37 cellular contexts compared by ENCODE assay signal in genomic region chr11:97770570-97770969, GRCh38.
"Had no signal": no experiment of that assay in that cellular context is flagged by ENCODE, and none has a peak within 500 bp of the region (broad histone marks: within the 10 kb centered on the region; RNA-seq: fewer than 3 reads in every experiment).

No MANE protein-coding gene starts in this region.

- H3K36me3 ChIP-seq: adrenal gland, brain microvascular endothelial cell, breast epithelium had no signal

- DNase-seq: activated B cell treated with CpG ODN at 0.5 μM for 24 hours; activated CD4-positive, alpha-beta memory T cell treated with anti-CD3 and anti-CD28 coated beads for 36 hours; activated CD4-positive, alpha-beta T cell treated with anti-CD3 and anti-CD28 coated beads for 4 hours; activated CD4-positive, alpha-beta T cell treated with anti-CD3 and anti-CD28 coated beads, Interleukin-2, amount 10 ng/mL, durations not matched to agents 24 days and 14 days; activated CD4-positive, alpha-beta T cell treated with anti-CD3 and anti-CD28 coated beads, Interleukin-2, amount 50 U/mL, for 1 hour; activated CD4-positive, alpha-beta T cell treated with anti-CD3 and anti-CD28 coated beads, Interleukin-2, amount 50 U/mL, for 4 hours; activated CD4-positive, CD25-positive, alpha-beta regulatory T cell treated with anti-CD3 and anti-CD28 coated beads, Interleukin-2, amount 50 U/mL, for 72 hours; activated CD8-positive, alpha-beta memory T cell treated with anti-CD3 and anti-CD28 coated beads, Interleukin-2, amount 50 U/mL, for 4 hours; activated CD8-positive, alpha-beta T cell treated with anti-CD3 and anti-CD28 coated beads for 36 hours; activated effector memory CD4-positive, alpha-beta T cell treated with anti-CD3 and anti-CD28 coated beads, Interleukin-2, amount 50 U/mL, for 16 hours; activated gamma-delta T cell treated with Interleukin-2 at 50 U/mL for 16 hours; activated naive CD4-positive, alpha-beta T cell; activated naive CD4-positive, alpha-beta T cell treated with anti-CD3 and anti-CD28 coated beads for 36 hours; activated naive CD4-positive, alpha-beta T cell treated with anti-CD3 and anti-CD28 coated beads, Interleukin-2, amount 50 U/mL, for 16 hours; activated naive CD8-positive, alpha-beta T cell treated with anti-CD3 and anti-CD28 coated beads for 36 hours; activated T-cell treated with anti-CD3 and anti-CD28 coated beads for 4 hours; activated T-cell treated with anti-CD3 and anti-CD28 coated beads, Interleukin-2, amount 50 U/mL, for 1 hour; activated T-cell treated with anti-CD3 and anti-CD28 coated beads, Interleukin-2, amount 50 U/mL, for 4 hours; activated T-cell treated with anti-CD3 and anti-CD28 coated beads, Interleukin-2, amount 50 U/mL, for 72 hours; adrenal gland; amniotic stem cell; aorta; body of pancreas; brain microvascular endothelial cell; caudate nucleus; cerebellar nuclear complex; T-helper 1 cell; T-helper 2 cell; T-helper 9 cell had no signal

- ATAC-seq: activated CD8-positive, alpha-beta T cell treated with anti-CD3 and anti-CD28 coated beads for 36 hours; activated naive CD4-positive, alpha-beta T cell treated with anti-CD3 and anti-CD28 coated beads, Interleukin-2, amount 50 U/mL, for 72 hours; activated T-cell treated with anti-CD3 and anti-CD28 coated beads, Interleukin-2, amount 50 U/mL, for 4 hours; activated T-cell treated with anti-CD3 and anti-CD28 coated beads, Interleukin-2, amount 50 U/mL, for 72 hours; activated T-helper 17 cell treated with anti-CD3 and anti-CD28 coated beads, Interleukin-2, amount 50 U/mL, for 72 hours; body of pancreas had no signal

- H3K9me3 Mint-ChIP-seq: activated CD4-positive, alpha-beta T cell treated with anti-CD3 and anti-CD28 coated beads, Interleukin-2, amount 10 ng/mL, durations not matched to agents 24 days and 14 days; activated naive CD4-positive, alpha-beta T cell treated with anti-CD3 and anti-CD28 coated beads, Interleukin-2, amount 50 U/mL, for 72 hours; activated T-helper 17 cell treated with anti-CD3 and anti-CD28 coated beads, Interleukin-2, amount 50 U/mL, for 72 hours had no signal

- H3K36me3 Mint-ChIP-seq: activated CD4-positive, alpha-beta memory T cell treated with anti-CD3 and anti-CD28 coated beads for 36 hours; activated naive CD4-positive, alpha-beta T cell treated with anti-CD3 and anti-CD28 coated beads, Interleukin-2, amount 50 U/mL, for 72 hours; activated naive CD8-positive, alpha-beta T cell treated with anti-CD3 and anti-CD28 coated beads for 36 hours had no signal

- H3K9me3 ChIP-seq: adrenal gland, body of pancreas, breast epithelium had no signal

- H3K27ac ChIP-seq: adrenal gland, body of pancreas, brain microvascular endothelial cell, breast epithelium, VCaP had no signal

- H3K4me3 ChIP-seq: adrenal gland, body of pancreas, breast epithelium had no signal

- H3K27me3 ChIP-seq: adrenal gland, body of pancreas, brain microvascular endothelial cell, breast epithelium had no signal

- H3K27ac Mint-ChIP-seq: activated B cell treated with CpG ODN at 0.5 μM for 24 hours; activated CD4-positive, alpha-beta memory T cell treated with anti-CD3 and anti-CD28 coated beads for 36 hours; activated CD4-positive, alpha-beta T cell treated with anti-CD3 and anti-CD28 coated beads, Interleukin-2, amount 10 ng/mL, durations not matched to agents 24 days and 14 days; activated CD8-positive, alpha-beta T cell treated with anti-CD3 and anti-CD28 coated beads for 36 hours; activated naive CD4-positive, alpha-beta T cell treated with anti-CD3 and anti-CD28 coated beads for 36 hours; activated naive CD4-positive, alpha-beta T cell treated with anti-CD3 and anti-CD28 coated beads, Interleukin-2, amount 50 U/mL, for 72 hours; activated naive CD8-positive, alpha-beta T cell treated with anti-CD3 and anti-CD28 coated beads for 36 hours; activated T-helper 1 cell treated with anti-CD3 and anti-CD28 coated beads, Interleukin-12 subunit alpha, Interleukin-12 subunit beta, Interleukin-2, Interleukin-4 antibody, amounts not matched to agents 30 ng/mL and 10 ng/mL and 1 ng/mL, durations not matched to agents 14 hours and 24 hours and 36 hours; activated T-helper 17 cell treated with anti-CD3 and anti-CD28 coated beads, Interleukin-2, amount 50 U/mL, for 72 hours; T-helper 1 cell treated with Interleukin-12 subunit alpha and Interleukin-12 subunit beta and Interleukin-4 antibody, amounts not matched to agents 30 μg/mL and 1 μg/mL, for 36 hours; T-helper 2 cell treated with Interferon-gamma antibody and Interleukin-4, amounts not matched to agents 5 μg/mL and 100 μg/mL, for 36 hours had no signal

- H3K4me1 Mint-ChIP-seq: activated B cell treated with CpG ODN at 0.5 μM for 24 hours; activated CD4-positive, alpha-beta T cell treated with anti-CD3 and anti-CD28 coated beads, Interleukin-2, amount 10 ng/mL, durations not matched to agents 24 days and 14 days; activated naive CD8-positive, alpha-beta T cell treated with anti-CD3 and anti-CD28 coated beads for 36 hours; activated T-helper 17 cell treated with anti-CD3 and anti-CD28 coated beads, Interleukin-2, amount 50 U/mL, for 72 hours; central memory CD8-positive, alpha-beta T cell had no signal

- H3K4me1 ChIP-seq: adrenal gland, body of pancreas, breast epithelium had no signal

- H3K4me3 Mint-ChIP-seq: activated B cell treated with CpG ODN at 0.5 μM for 24 hours; activated CD4-positive, alpha-beta memory T cell treated with anti-CD3 and anti-CD28 coated beads for 36 hours; activated CD4-positive, alpha-beta T cell treated with anti-CD3 and anti-CD28 coated beads, Interleukin-2, amount 10 ng/mL, durations not matched to agents 24 days and 14 days; activated CD8-positive, alpha-beta T cell treated with anti-CD3 and anti-CD28 coated beads for 36 hours; activated naive CD4-positive, alpha-beta T cell treated with anti-CD3 and anti-CD28 coated beads for 36 hours; activated naive CD8-positive, alpha-beta T cell treated with anti-CD3 and anti-CD28 coated beads for 36 hours; activated T-cell treated with anti-CD3 and anti-CD28 coated beads, Interleukin-2, amount 50 U/mL, for 4 hours; activated T-cell treated with anti-CD3 and anti-CD28 coated beads, Interleukin-2, amount 50 U/mL, for 72 hours; activated T-helper 1 cell treated with anti-CD3 and anti-CD28 coated beads, Interleukin-12 subunit alpha, Interleukin-12 subunit beta, Interleukin-2, Interleukin-4 antibody, amounts not matched to agents 30 ng/mL and 10 ng/mL and 1 ng/mL, durations not matched to agents 14 hours and 24 hours and 36 hours; activated T-helper 17 cell treated with anti-CD3 and anti-CD28 coated beads, Interleukin-2, amount 50 U/mL, for 72 hours; central memory CD8-positive, alpha-beta T cell; T-helper 1 cell treated with Interleukin-12 subunit alpha and Interleukin-12 subunit beta and Interleukin-4 antibody, amounts not matched to agents 30 μg/mL and 1 μg/mL, for 36 hours; T-helper 2 cell treated with Interferon-gamma antibody and Interleukin-4, amounts not matched to agents 5 μg/mL and 100 μg/mL, for 36 hours had no signal

- H3K27me3 Mint-ChIP-seq: activated B cell treated with CpG ODN at 0.5 μM for 24 hours; activated CD4-positive, alpha-beta memory T cell treated with anti-CD3 and anti-CD28 coated beads for 36 hours; activated CD4-positive, alpha-beta T cell treated with anti-CD3 and anti-CD28 coated beads, Interleukin-2, amount 10 ng/mL, durations not matched to agents 24 days and 14 days; activated CD8-positive, alpha-beta T cell treated with anti-CD3 and anti-CD28 coated beads for 36 hours; activated naive CD8-positive, alpha-beta T cell treated with anti-CD3 and anti-CD28 coated beads for 36 hours; activated T-helper 17 cell treated with anti-CD3 and anti-CD28 coated beads, Interleukin-2, amount 50 U/mL, for 72 hours; central memory CD8-positive, alpha-beta T cell had no signal
